Comparison of ENCODE assay signal across 1 cellular context in the genomic region with DNA sequence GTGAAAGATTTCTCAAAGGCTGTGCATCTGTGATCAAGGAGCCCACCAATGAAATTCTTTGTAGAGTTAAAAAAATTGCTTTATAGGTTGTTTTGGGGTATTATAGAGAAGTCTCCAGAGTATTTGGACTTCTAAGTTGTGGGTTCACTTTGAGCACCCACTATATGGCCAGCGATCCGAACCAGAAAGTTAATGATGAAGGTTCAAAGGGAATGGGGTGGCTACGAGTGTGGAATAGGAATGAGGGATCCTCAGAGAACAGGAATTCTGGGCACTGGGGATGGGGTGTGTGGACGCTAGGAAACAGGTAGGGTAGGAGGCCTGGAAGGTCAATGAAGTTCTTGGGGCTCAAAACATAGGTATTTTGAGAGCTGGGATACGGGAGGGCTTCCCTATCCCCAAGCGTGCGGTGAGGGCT.
TF ChIP-seq lines count a peak whose summit lies in the region.

No MANE protein-coding gene starts in this region.

TF ChIP-seq in endothelial cell of umbilical vein, 7 proteins besides CTCF, POLR2A, EP300 and RAD21:
- TF ChIP-seq GATA2 (IDR thresholded peaks at IDR 0.05; ENCODE audit: insufficient read depth, insufficient read length, low read depth, low read length) (no peak), POLR2AphosphoS5 (IDR thresholded peaks at IDR 0.05; ENCODE audit: insufficient read depth, low read depth, low read length) (no peak), FOS (IDR thresholded peaks at IDR 0.05; ENCODE audit: borderline replicate concordance, insufficient read depth, low read length) (no peak), JUN (IDR thresholded peaks at IDR 0.05; ENCODE audit: borderline replicate concordance, insufficient read depth, insufficient read length, low read depth) (no peak), EZH2 (IDR thresholded peaks at IDR 0.05; ENCODE audit: borderline replicate concordance, low read depth, low read length, severe bottlenecking) (no peak), MYC (IDR thresholded peaks at IDR 0.05; ENCODE audit: low read depth, low read length) (no peak)
- TF ChIP-seq, protein P1, sequence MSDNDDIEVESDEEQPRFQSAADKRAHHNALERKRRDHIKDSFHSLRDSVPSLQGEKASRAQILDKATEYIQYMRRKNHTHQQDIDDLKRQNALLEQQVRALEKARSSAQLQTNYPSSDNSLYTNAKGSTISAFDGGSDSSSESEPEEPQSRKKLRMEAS (IDR thresholded peaks at IDR 0.05; ENCODE audit: insufficient read depth, insufficient read length): no peak
